Comparison of ENCODE assay signal across 8 cellular contexts in the genomic region with DNA sequence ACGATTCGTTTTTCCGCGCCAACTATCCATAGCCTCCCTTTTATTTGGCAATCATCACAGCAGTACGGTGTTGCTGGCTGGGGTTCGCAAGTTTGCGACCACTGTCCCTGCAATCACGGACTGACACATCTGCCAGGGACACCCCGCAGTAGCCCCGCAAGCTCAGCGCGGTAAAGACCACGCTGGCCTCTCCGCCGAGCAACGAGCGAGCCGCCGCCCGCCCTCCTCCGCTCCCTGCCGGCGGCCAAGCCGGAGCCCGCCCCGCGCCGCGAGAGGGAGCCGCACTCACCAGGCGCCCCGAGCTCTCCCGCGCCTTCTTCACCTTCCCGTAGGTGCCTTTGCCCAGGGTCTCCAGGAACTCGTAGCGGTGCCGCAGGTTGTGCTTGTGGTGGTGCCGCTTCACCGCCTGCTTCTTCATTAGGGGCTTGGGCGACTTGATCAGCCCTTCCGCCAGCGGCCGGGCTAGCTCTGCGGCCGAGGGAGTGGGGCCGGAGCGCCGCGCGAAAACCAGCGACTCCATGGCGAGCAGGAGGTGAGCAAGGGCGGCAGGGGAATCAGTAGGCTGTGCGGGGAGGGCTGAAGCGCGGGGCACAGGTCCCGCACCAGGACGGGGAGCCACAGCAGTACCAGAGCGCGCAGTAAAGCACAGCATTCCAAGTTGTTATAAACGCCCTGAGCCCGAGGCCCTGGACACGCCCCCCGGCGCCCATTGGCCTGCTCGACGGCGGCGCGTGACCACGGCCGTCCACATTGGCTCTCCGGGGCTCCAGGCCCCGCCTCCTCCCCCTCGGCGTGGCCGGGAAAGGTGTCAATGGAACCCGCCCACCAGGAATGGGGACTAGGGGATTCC. TPM values are rescaled to one million over a fixed set of nuclear protein-coding genes. Genes with fewer than 3 reads are reported as not detected.
DNase-seq lines count a peak whose midpoint lies in the region; ATAC-seq lines count a peak whose summit lies in the region.

A gene (minus strand): TSS at position 637 of the 850 bp plus-strand sequence. CDS start 117 bp downstream, at position 520.

- peak; percentile 80 to 83 (median 81) for DNase-seq in CD4-positive, alpha-beta memory T cell
- peak; percentile 89 for DNase-seq in NCI-H82 treated with DMSO at 0.1 percent for 48 hours (lab: John Stamatoyannopoulos, UW; ENCODE audit: unreplicated experiment)
- DNase-seq in activated CD8-positive, alpha-beta memory T cell treated with anti-CD3 and anti-CD28 coated beads, Interleukin-2, amount 10 ng/mL, durations not matched to agents 7 days and 5 days, result peak; percentile 83
- peak; percentile 61 to 70 (median 63) for DNase-seq in effector memory CD8-positive, alpha-beta T cell
- DNase-seq in lung microvascular endothelial cell (ENCODE audit: low read depth in 2 of 2), result peak; percentile 91 to 93
- peak; percentile 67 to 87 (median 70) for DNase-seq in stimulated activated CD4-positive, alpha-beta T cell treated with anti-CD3 and anti-CD28 coated beads, TNF-alpha, amount 100 ng/mL, for 24 hours (ENCODE audit: low read depth in 3 of 3)

- H3K4me3 Mint-ChIP-seq in CD4-positive, alpha-beta memory T cell, result peak within 1 kb of the TSS; percentile 95 to 100 (median 98)
- peak within 1 kb of the TSS; percentile 88 for H3K4me3 Mint-ChIP-seq in activated CD8-positive, alpha-beta memory T cell treated with anti-CD3 and anti-CD28 coated beads, Interleukin-2, amount 10 ng/mL, durations not matched to agents 7 days and 5 days
- peak within 1 kb of the TSS; percentile 98 to 99 for H3K4me3 Mint-ChIP-seq in effector memory CD8-positive, alpha-beta T cell

- intact Hi-C loops in CD4-positive, alpha-beta memory T cell (cut with micrococcal nuclease), result loop anchor here (1.0 to 2.0 kb wide), 3 partner anchors 33 to 48 kb away; no protein-coding TSS in a partner anchor

- CTCF ChIA-PET in CD4-positive, alpha-beta memory T cell (lab: Charles Lee; ENCODE audit: partially characterized antibody), result interaction anchor here (0.7 to 23.6 kb wide), 12 partner anchors 10 to 203 kb away, joined by 3 to 1429 read pairs (median 6); no protein-coding TSS in a partner anchor
- CTCF ChIA-PET in activated CD8-positive, alpha-beta memory T cell treated with anti-CD3 and anti-CD28 coated beads, Interleukin-2, amount 10 ng/mL, durations not matched to agents 7 days and 5 days (lab: Charles Lee), result interaction anchor here (0.7 to 29.1 kb wide), 15 partner anchors 7 to 164 kb away, joined by 3 to 1096 read pairs (median 4); a partner anchor contains a TSS

- no peaks in the 10 kb centered on the region for H3K36me3 ChIP-seq in CD4-positive, alpha-beta memory T cell (ENCODE audit: insufficient read depth, low read length)

- peak within 1 kb of the TSS; percentile 79 to 99 for H3K4me3 ChIP-seq in CD4-positive, alpha-beta memory T cell (ENCODE audit: low read length in 2 of 2)

- H3K27me3 ChIP-seq in CD4-positive, alpha-beta memory T cell (ENCODE audit: insufficient read depth, low read length), result no peaks in the 10 kb centered on the region

- H3K9me3 Mint-ChIP-seq in CD4-positive, alpha-beta memory T cell, result peaks cover 0 to 1% (median 0%) of the 10 kb centered on the region in 8 donors
- H3K9me3 Mint-ChIP-seq in activated CD8-positive, alpha-beta memory T cell treated with anti-CD3 and anti-CD28 coated beads, Interleukin-2, amount 10 ng/mL, durations not matched to agents 7 days and 5 days (ENCODE audit: low read depth), result no peaks in the 10 kb centered on the region
- no peaks in the 10 kb centered on the region for H3K9me3 Mint-ChIP-seq in effector memory CD8-positive, alpha-beta T cell

- no peaks in the 10 kb centered on the region for H3K27me3 Mint-ChIP-seq in CD4-positive, alpha-beta memory T cell
- peaks cover 19% of the 10 kb centered on the region for H3K27me3 Mint-ChIP-seq in activated CD8-positive, alpha-beta memory T cell treated with anti-CD3 and anti-CD28 coated beads, Interleukin-2, amount 10 ng/mL, durations not matched to agents 7 days and 5 days
- no peaks in the 10 kb centered on the region for H3K27me3 Mint-ChIP-seq in effector memory CD8-positive, alpha-beta T cell

- POLR2A ChIA-PET in CD4-positive, alpha-beta memory T cell (lab: Charles Lee; ENCODE audit: partially characterized antibody), result interaction anchor here (0.7 to 22.4 kb wide), 13 partner anchors 8 to 200 kb away, joined by 3 to 1030 read pairs (median 3); a partner anchor contains a TSS

- H3K9me3 ChIP-seq in CD4-positive, alpha-beta memory T cell (ENCODE audit: control insufficient read depth in 1 of 2, low read length in 2 of 2), result no peaks in the 10 kb centered on the region

- peaks cover 56% of the 10 kb centered on the region for H3K4me1 ChIP-seq in CD4-positive, alpha-beta memory T cell (ENCODE audit: insufficient read depth, low read length)

- H3K4me1 Mint-ChIP-seq in CD4-positive, alpha-beta memory T cell, result peaks cover 49 to 81% (median 68%) of the 10 kb centered on the region in 4 donors
- H3K4me1 Mint-ChIP-seq in activated CD8-positive, alpha-beta memory T cell treated with anti-CD3 and anti-CD28 coated beads, Interleukin-2, amount 10 ng/mL, durations not matched to agents 7 days and 5 days, result peaks cover 49% of the 10 kb centered on the region
- H3K4me1 Mint-ChIP-seq in effector memory CD8-positive, alpha-beta T cell (ENCODE audit: low read depth in 2 of 2), result peaks cover 60 to 63% of the 10 kb centered on the region in 2 donors

- H3K36me3 Mint-ChIP-seq in CD4-positive, alpha-beta memory T cell, result peaks cover 9 to 21% of the 10 kb centered on the region in 2 donors
- H3K36me3 Mint-ChIP-seq in activated CD8-positive, alpha-beta memory T cell treated with anti-CD3 and anti-CD28 coated beads, Interleukin-2, amount 10 ng/mL, durations not matched to agents 7 days and 5 days, result peaks cover 9% of the 10 kb centered on the region
- H3K36me3 Mint-ChIP-seq in effector memory CD8-positive, alpha-beta T cell (ENCODE audit: insufficient read depth), result peaks cover 19% of the 10 kb centered on the region

- ATAC-seq in HG02885 (IDR thresholded peaks at IDR 0.05; ENCODE audit: poor library complexity, unreplicated experiment) (peak; percentile 66), GM21786 (IDR thresholded peaks at IDR 0.05; ENCODE audit: unreplicated experiment) (no peak)
- ATAC-seq in activated CD8-positive, alpha-beta memory T cell treated with anti-CD3 and anti-CD28 coated beads, Interleukin-2, amount 10 ng/mL, durations not matched to agents 7 days and 5 days, result peak; percentile 91
- ATAC-seq in effector memory CD8-positive, alpha-beta T cell (replicated peaks), result peak; percentile 84

- peak within 1 kb of the TSS; percentile 83 to 97 (median 90) for H3K27ac Mint-ChIP-seq in CD4-positive, alpha-beta memory T cell
- H3K27ac Mint-ChIP-seq in activated CD8-positive, alpha-beta memory T cell treated with anti-CD3 and anti-CD28 coated beads, Interleukin-2, amount 10 ng/mL, durations not matched to agents 7 days and 5 days, result peak within 1 kb of the TSS; percentile 68
- H3K27ac Mint-ChIP-seq in effector memory CD8-positive, alpha-beta T cell, result peak within 1 kb of the TSS; percentile 89 to 94

- peak within 1 kb of the TSS; percentile 74 for H3K27ac ChIP-seq in CD4-positive, alpha-beta memory T cell (ENCODE audit: low read depth, low read length)

RNA-seq across cellular contexts. Expression of the gene that starts here (rescaled TPM):
- total RNA-seq in CD4-positive, alpha-beta memory T cell, result 10 to 100 TPM; 32.5 to 32.8 TPM
- polyA plus RNA-seq in CD4-positive, alpha-beta memory T cell, result 10 to 100 TPM in 1 of 2 donors, 1 to 10 TPM in 1; 8.5 to 35.7 TPM
- total RNA-seq in activated CD8-positive, alpha-beta memory T cell treated with anti-CD3 and anti-CD28 coated beads, Interleukin-2, amount 10 ng/mL, durations not matched to agents 7 days and 5 days, result 1 to 10 TPM; 1.9 to 6.0 TPM
- 2.6 and 3.8 TPM in 2 replicates for total RNA-seq in lung microvascular endothelial cell
